In the genomic region with DNA sequence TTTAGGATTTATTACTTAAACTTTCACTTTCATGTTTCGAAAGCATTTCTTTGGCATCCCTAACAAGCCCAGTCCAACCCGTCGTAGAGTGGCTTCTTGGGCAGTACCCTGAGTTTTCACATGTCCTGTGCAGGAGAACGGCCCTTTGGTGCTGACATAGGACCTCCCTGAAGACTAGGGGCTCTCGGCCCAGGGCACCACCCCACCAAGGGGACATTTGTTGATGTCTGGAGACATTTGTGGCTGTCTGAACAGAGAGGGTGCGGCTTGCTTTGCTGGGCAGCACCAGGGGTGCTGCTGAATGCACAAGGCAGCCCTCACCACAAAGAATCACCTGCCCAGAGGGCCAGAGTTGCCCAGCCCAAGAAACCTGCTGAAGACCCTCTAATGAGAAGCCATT, we compare ENCODE assay signal across 4 cellular contexts.
"Had no signal": no experiment of that assay in that cellular context is flagged by ENCODE, and none has a peak within 500 bp of the region (broad histone marks: within the 10 kb centered on the region; RNA-seq: fewer than 3 reads in every experiment).

No MANE protein-coding gene starts in this region.

- H3K27me3 Mint-ChIP-seq: IgD-negative memory B cell had no signal

- DNase-seq: IMR-90 had no signal

- ATAC-seq: HepG2, K562 had no signal

- H3K9me3 Mint-ChIP-seq: IgD-negative memory B cell had no signal

- H3K4me1 Mint-ChIP-seq: IgD-negative memory B cell had no signal

- H3K4me3 Mint-ChIP-seq: IgD-negative memory B cell had no signal
